In the genomic region with DNA sequence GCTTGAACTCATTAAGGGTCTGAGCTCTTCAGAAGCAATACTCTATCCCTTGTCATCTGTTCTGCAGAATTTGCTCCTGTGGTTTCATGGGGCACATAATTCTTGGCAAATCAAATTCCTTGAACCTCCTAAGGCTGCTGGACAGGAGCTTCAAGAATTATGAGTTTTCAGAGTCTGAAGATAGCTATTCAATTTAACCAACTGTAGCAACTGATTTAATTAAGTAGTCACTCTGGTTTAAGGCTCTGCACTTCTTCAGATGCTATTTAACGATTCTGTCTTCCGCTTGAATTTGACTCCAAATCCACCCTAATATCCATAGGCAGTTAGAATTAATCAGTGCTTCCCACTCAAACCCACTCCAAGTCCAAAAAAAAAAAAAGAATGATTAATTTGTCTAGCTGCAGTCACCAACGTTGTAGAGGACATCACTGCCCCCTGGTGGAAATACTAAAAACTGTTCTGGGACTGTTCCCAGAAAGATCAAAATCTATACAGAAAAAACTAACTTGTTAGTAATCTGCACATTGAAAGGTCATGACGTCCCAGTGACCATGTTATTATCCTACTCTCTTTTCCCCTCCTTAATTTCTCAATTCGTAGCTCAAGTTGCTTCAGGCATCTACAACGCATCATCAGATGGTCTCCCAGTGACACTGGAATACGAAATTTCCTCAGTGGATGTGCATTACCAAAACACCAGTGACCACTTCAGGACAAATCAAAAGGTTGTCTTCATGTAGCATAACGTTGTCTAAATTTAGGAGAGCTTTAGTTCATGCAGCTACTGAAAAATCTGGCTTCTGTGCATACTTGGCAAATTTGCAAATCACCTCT, we compare ENCODE assay signal across 9 cellular contexts.
A peak's percentile ranks its signal among the peaks of the same experiment; 100 is the strongest.
DNase-seq lines count a peak whose midpoint lies in the region; ATAC-seq, FAIRE-seq and TF ChIP-seq lines count a peak whose summit lies in the region.
"Had no signal": no experiment of that assay in that cellular context is flagged by ENCODE, and none has a peak within 500 bp of the region (broad histone marks: within the 10 kb centered on the region; RNA-seq: fewer than 3 reads in every experiment).

No MANE protein-coding gene starts in this region.

- peak; percentile 76 for FAIRE-seq in GM18507 (lab: Jason Lieb, UNC)

- H3K36me3 ChIP-seq in CD4-positive, alpha-beta memory T cell (ENCODE audit: insufficient read depth, low read length): no peaks in the 10 kb centered on the region
- no peaks in the 10 kb centered on the region for H3K36me3 ChIP-seq in right atrium auricular region
- H3K36me3 ChIP-seq: neutrophil had no signal

- CTCF ChIA-PET in CD4-positive, alpha-beta memory T cell (lab: Charles Lee; ENCODE audit: partially characterized antibody): interaction anchor here (0.7 to 2.6 kb wide), 20 partner anchors 10 to 1143 kb away, joined by 3 to 16 read pairs (median 4); no protein-coding TSS in a partner anchor

- no peak overlapping the region for H3K27ac ChIP-seq in CD4-positive, alpha-beta memory T cell (ENCODE audit: low read depth, low read length)
- no peak overlapping the region for H3K27ac ChIP-seq in right atrium auricular region
- H3K27ac ChIP-seq: neutrophil had no signal

- DNase-seq in CD4-positive, alpha-beta memory T cell: peak in 4 of 5 donors; percentile 9 to 24 (median 20)
- DNase-seq in GM18507 (ENCODE audit: extremely low spot score, insufficient read length, low read depth) (no peak), NCI-H1105 treated with DMSO at 0.1 percent for 48 hours (lab: John Stamatoyannopoulos, UW) (peak; percentile 60), right atrium auricular region (ENCODE audit: low spot score) (no peak)
- peak; percentile 0 for DNase-seq in activated CD4-positive, alpha-beta T cell treated with anti-CD3 and anti-CD28 coated beads, Interleukin-2, amount 50 U/mL, for 1 hour
- peak; percentile 36 for DNase-seq in stimulated activated CD4-positive, alpha-beta T cell treated with anti-CD3 and anti-CD28 coated beads, Interleukin-4, amount 100 ng/mL, for 24 hours
- no peak for DNase-seq in activated CD8-positive, alpha-beta memory T cell treated with anti-CD3 and anti-CD28 coated beads, Interleukin-2, amount 50 U/mL, for 48 hours

- no peak overlapping the region for H3K27ac Mint-ChIP-seq in CD4-positive, alpha-beta memory T cell

- intact Hi-C loops in CD4-positive, alpha-beta memory T cell (cut with micrococcal nuclease): no loop called here

- peaks cover 7 to 10% of the 10 kb centered on the region in 2 donors for H3K27me3 Mint-ChIP-seq in CD4-positive, alpha-beta memory T cell

- no peaks in the 10 kb centered on the region for H3K36me3 Mint-ChIP-seq in CD4-positive, alpha-beta memory T cell

- no peaks in the 10 kb centered on the region for H3K9me3 Mint-ChIP-seq in CD4-positive, alpha-beta memory T cell

- H3K4me3 Mint-ChIP-seq in CD4-positive, alpha-beta memory T cell: no peak overlapping the region

- POLR2A ChIA-PET in CD4-positive, alpha-beta memory T cell (lab: Charles Lee; ENCODE audit: partially characterized antibody): interaction anchor here (0.6 to 0.9 kb wide), 2 partner anchors 241 to 957 kb away, joined by 3 read pairs; no protein-coding TSS in a partner anchor

- H3K4me1 Mint-ChIP-seq in CD4-positive, alpha-beta memory T cell: peaks cover 0 to 5% (median 2%) of the 10 kb centered on the region in 4 donors

- no peaks in the 10 kb centered on the region for H3K4me1 ChIP-seq in CD4-positive, alpha-beta memory T cell (ENCODE audit: insufficient read depth, low read length)
- no peaks in the 10 kb centered on the region for H3K4me1 ChIP-seq in right atrium auricular region

- H3K9me3 ChIP-seq in CD4-positive, alpha-beta memory T cell (ENCODE audit: control insufficient read depth in 1 of 2, low read length in 2 of 2): no peaks in the 10 kb centered on the region
- H3K9me3 ChIP-seq in right atrium auricular region: no peaks in the 10 kb centered on the region
- H3K9me3 ChIP-seq: neutrophil had no signal

- H3K27me3 ChIP-seq in CD4-positive, alpha-beta memory T cell (ENCODE audit: insufficient read depth, low read length): peaks cover 3% of the 10 kb centered on the region
- H3K27me3 ChIP-seq in right atrium auricular region: no peaks in the 10 kb centered on the region
- H3K27me3 ChIP-seq: neutrophil had no signal

- TF ChIP-seq CTCF in right atrium auricular region (IDR thresholded peaks at IDR 0.05): peak; percentile 48 to 75

- no peak for ATAC-seq in GM18907 (IDR thresholded peaks at IDR 0.05; ENCODE audit: unreplicated experiment)

- H3K4me3 ChIP-seq in CD4-positive, alpha-beta memory T cell (ENCODE audit: low read length in 2 of 2): no peak overlapping the region
- H3K4me3 ChIP-seq in right atrium auricular region: no peak overlapping the region

Comparison
In these comparisons a context has a peak if more than half of its experiments do, and no peak if none do; other contexts are left out.
1. DNase-seq: peak in CD4-positive, alpha-beta memory T cell (4 of 5), NCI-H1105 treated with DMSO at 0.1 percent for 48 hours (single experiment), activated CD4-positive, alpha-beta T cell treated with anti-CD3 and anti-CD28 coated beads, Interleukin-2, amount 50 U/mL, for 1 hour (single experiment) and stimulated activated CD4-positive, alpha-beta T cell treated with anti-CD3 and anti-CD28 coated beads, Interleukin-4, amount 100 ng/mL, for 24 hours (single experiment); none in GM18507 (single experiment), right atrium auricular region (single experiment) and activated CD8-positive, alpha-beta memory T cell treated with anti-CD3 and anti-CD28 coated beads, Interleukin-2, amount 50 U/mL, for 48 hours (single experiment).